8 cellular contexts compared by ENCODE assay signal in the genomic region with DNA sequence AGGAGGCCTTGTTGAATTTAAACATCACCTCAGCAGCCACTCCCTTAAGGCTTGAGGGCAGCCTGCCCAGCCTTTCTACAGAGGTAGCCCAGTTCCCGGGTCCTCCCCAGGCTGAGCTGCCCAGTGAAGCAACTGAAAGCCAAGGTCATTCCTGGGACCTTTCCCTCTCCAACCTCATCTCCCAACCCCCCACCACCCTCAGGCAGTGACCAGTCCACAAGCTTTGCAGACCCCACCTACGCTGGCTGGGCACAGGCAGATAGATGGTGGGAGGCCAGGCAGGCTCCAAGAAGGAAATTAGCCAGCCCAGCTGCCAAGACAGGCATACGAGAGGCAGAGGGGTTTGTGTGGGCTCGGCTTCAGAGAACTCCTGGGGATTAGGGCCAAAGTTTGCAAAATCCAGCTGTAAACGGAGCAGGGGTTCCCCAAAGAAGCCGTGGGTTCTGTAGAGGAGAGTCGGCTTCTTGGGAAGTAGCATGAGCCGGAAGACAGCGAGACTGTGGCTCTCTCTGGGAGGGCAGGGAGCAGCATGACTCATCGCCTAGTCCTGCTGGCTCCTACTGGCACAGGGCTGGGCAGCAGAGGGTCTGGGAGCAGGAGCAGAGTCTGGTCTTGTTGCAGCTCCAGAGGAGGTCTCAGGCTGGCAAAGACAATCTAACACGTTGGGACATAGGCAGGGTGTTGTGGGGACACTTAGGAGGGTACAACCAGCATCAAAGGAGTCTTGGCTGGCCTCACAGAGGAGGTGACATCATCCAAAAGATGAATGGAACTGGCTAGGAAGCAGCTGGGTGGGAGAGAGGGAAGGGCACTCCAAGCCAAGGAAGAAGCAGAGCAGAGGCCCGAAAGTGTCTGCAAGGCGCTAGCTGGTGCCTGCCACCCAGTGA. TPM values are rescaled to one million over a fixed set of nuclear protein-coding genes. Genes with fewer than 3 reads are reported as not detected.
DNase-seq lines count a peak whose midpoint lies in the region; ATAC-seq lines count a peak whose summit lies in the region.

No MANE protein-coding gene starts in this region.

- H3K9me3 Mint-ChIP-seq in activated T-helper 1 cell treated with anti-CD3 and anti-CD28 coated beads, Interleukin-12 subunit alpha, Interleukin-12 subunit beta, Interleukin-2, Interleukin-4 antibody, amounts not matched to agents 30 ng/mL and 10 ng/mL and 1 ng/mL, durations not matched to agents 14 hours and 24 hours and 36 hours, result no peaks in the 10 kb centered on the region

- peaks cover 39% of the 10 kb centered on the region for H3K4me1 Mint-ChIP-seq in activated T-helper 1 cell treated with anti-CD3 and anti-CD28 coated beads, Interleukin-12 subunit alpha, Interleukin-12 subunit beta, Interleukin-2, Interleukin-4 antibody, amounts not matched to agents 30 ng/mL and 10 ng/mL and 1 ng/mL, durations not matched to agents 14 hours and 24 hours and 36 hours (ENCODE audit: low read depth)

- peaks cover 6% of the 10 kb centered on the region for H3K27me3 Mint-ChIP-seq in activated T-helper 1 cell treated with anti-CD3 and anti-CD28 coated beads, Interleukin-12 subunit alpha, Interleukin-12 subunit beta, Interleukin-2, Interleukin-4 antibody, amounts not matched to agents 30 ng/mL and 10 ng/mL and 1 ng/mL, durations not matched to agents 14 hours and 24 hours and 36 hours (ENCODE audit: insufficient read depth)

- no peak for ATAC-seq in HG02759 (IDR thresholded peaks at IDR 0.05; ENCODE audit: unreplicated experiment)

- DNase-seq in AG20443 (ENCODE audit: low spot score), result peak; percentile 95
- DNase-seq in HS-27A (ENCODE audit: low read depth), result peak; percentile 90
- DNase-seq in activated T-helper 1 cell treated with anti-CD3 and anti-CD28 coated beads, Interleukin-12 subunit alpha, Interleukin-12 subunit beta, Interleukin-2, Interleukin-4 antibody, amounts not matched to agents 30 ng/mL and 10 ng/mL and 1 ng/mL, durations not matched to agents 14 hours and 24 hours and 36 hours (ENCODE audit: low spot score), result no peak
- peak; percentile 85 for DNase-seq in globus pallidus (ENCODE audit: low spot score)
- peak; percentile 71 for DNase-seq in occipital lobe (lab: John Stamatoyannopoulos, UW)
- no peak for DNase-seq in ecto neural progenitor cell (ENCODE audit: low spot score)
- no peak for DNase-seq in NCI-H187 (lab: John Stamatoyannopoulos, UW)

- H3K27ac Mint-ChIP-seq in activated T-helper 1 cell treated with anti-CD3 and anti-CD28 coated beads, Interleukin-12 subunit alpha, Interleukin-12 subunit beta, Interleukin-2, Interleukin-4 antibody, amounts not matched to agents 30 ng/mL and 10 ng/mL and 1 ng/mL, durations not matched to agents 14 hours and 24 hours and 36 hours, result no peak overlapping the region

- intact Hi-C loops in activated T-helper 1 cell treated with anti-CD3 and anti-CD28 coated beads, Interleukin-12 subunit alpha, Interleukin-12 subunit beta, Interleukin-2, Interleukin-4 antibody, amounts not matched to agents 30 ng/mL and 10 ng/mL and 1 ng/mL, durations not matched to agents 14 hours and 24 hours and 36 hours (cut with micrococcal nuclease), result loop anchor here (10.0 kb wide), 3 partner anchors 533 to 1403 kb away; partner anchors contain the start of genes FHL3, MYCBP and OSCP1

- peak overlapping the region; percentile 39 for H3K4me3 Mint-ChIP-seq in activated T-helper 1 cell treated with anti-CD3 and anti-CD28 coated beads, Interleukin-12 subunit alpha, Interleukin-12 subunit beta, Interleukin-2, Interleukin-4 antibody, amounts not matched to agents 30 ng/mL and 10 ng/mL and 1 ng/mL, durations not matched to agents 14 hours and 24 hours and 36 hours

- peaks cover 17% of the 10 kb centered on the region for H3K36me3 Mint-ChIP-seq in activated T-helper 1 cell treated with anti-CD3 and anti-CD28 coated beads, Interleukin-12 subunit alpha, Interleukin-12 subunit beta, Interleukin-2, Interleukin-4 antibody, amounts not matched to agents 30 ng/mL and 10 ng/mL and 1 ng/mL, durations not matched to agents 14 hours and 24 hours and 36 hours (ENCODE audit: low read depth)

RNA-seq across cellular contexts. Expression of gene ZC3H12A, which starts 2.8 kb away (rescaled TPM):
- 40.4 and 44.0 TPM in 2 replicates for total RNA-seq in activated T-helper 1 cell treated with anti-CD3 and anti-CD28 coated beads, Interleukin-12 subunit alpha, Interleukin-12 subunit beta, Interleukin-2, Interleukin-4 antibody, amounts not matched to agents 30 ng/mL and 10 ng/mL and 1 ng/mL, durations not matched to agents 14 hours and 24 hours and 36 hours
- total RNA-seq in occipital lobe, result 0.47 TPM

RNA-seq across cellular contexts. Expression of gene MEAF6, which starts 43.0 kb away (rescaled TPM):
- total RNA-seq in activated T-helper 1 cell treated with anti-CD3 and anti-CD28 coated beads, Interleukin-12 subunit alpha, Interleukin-12 subunit beta, Interleukin-2, Interleukin-4 antibody, amounts not matched to agents 30 ng/mL and 10 ng/mL and 1 ng/mL, durations not matched to agents 14 hours and 24 hours and 36 hours, result 102 and 103 TPM in 2 replicates
- 106 TPM for total RNA-seq in occipital lobe

Comparison
In these comparisons a context has a peak if more than half of its experiments do, and no peak if none do; other contexts are left out.
1. DNase-seq: peak in AG20443 (single experiment), HS-27A (single experiment), globus pallidus (single experiment) and occipital lobe (single experiment); none in activated T-helper 1 cell treated with anti-CD3 and anti-CD28 coated beads, Interleukin-12 subunit alpha, Interleukin-12 subunit beta, Interleukin-2, Interleukin-4 antibody, amounts not matched to agents 30 ng/mL and 10 ng/mL and 1 ng/mL, durations not matched to agents 14 hours and 24 hours and 36 hours (single experiment), ecto neural progenitor cell (single experiment) and NCI-H187 (0 of 2).
2. RNA of gene ZC3H12A, which starts 2.8 kb away (total RNA-seq): 40.4 to 44.0 TPM in activated T-helper 1 cell treated with anti-CD3 and anti-CD28 coated beads, Interleukin-12 subunit alpha, Interleukin-12 subunit beta, Interleukin-2, Interleukin-4 antibody, amounts not matched to agents 30 ng/mL and 10 ng/mL and 1 ng/mL, durations not matched to agents 14 hours and 24 hours and 36 hours; 0.47 TPM in occipital lobe (single experiment); every median in the first group is over 10 times any median in the second.